24 cellular contexts compared by ENCODE assay signal in the genomic region with DNA sequence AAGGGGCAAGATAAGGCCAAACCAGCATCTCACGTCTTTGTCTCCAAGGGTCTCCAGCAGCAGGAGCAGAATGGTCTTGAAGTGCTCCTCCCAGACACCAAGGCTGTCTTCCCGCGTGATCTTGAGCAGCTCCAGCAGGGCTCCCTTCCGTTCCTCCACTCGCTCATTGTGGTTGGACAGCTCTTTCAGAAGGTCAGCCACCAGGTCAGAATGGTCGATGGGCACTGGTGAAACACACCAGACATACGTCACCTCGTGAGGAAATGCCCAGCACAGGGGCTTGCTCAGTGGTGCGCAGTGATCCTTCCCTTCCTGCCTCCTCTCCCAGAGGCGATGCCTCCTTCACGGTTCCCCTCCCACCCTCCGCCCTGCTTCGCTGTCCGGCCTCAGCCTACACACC.
"Had no signal": no experiment of that assay in that cellular context is flagged by ENCODE, and none has a peak within 500 bp of the region (broad histone marks: within the 10 kb centered on the region; RNA-seq: fewer than 3 reads in every experiment).

No MANE protein-coding gene starts in this region.

- H3K4me3 Mint-ChIP-seq: activated CD4-positive, alpha-beta T cell treated with anti-CD3 and anti-CD28 coated beads, Interleukin-2, amount 10 ng/mL, durations not matched to agents 24 days and 14 days; activated CD8-positive, alpha-beta memory T cell treated with anti-CD3 and anti-CD28 coated beads, Interleukin-2, amount 10 ng/mL, durations not matched to agents 7 days and 5 days; activated CD8-positive, alpha-beta T cell treated with anti-CD3 and anti-CD28 coated beads for 36 hours; activated naive CD8-positive, alpha-beta T cell; memory B cell; nephron; stimulated activated memory B cell treated with anti-CD40 and anti-IgM and Interleukin-4, amounts not matched to agents 10 μg/mL and 1 μg/mL and 100 μg/mL, for 72 hours had no signal

- H3K4me1 Mint-ChIP-seq: memory B cell, nephron had no signal

- H3K27me3 ChIP-seq: adrenal gland, ascending aorta, brain microvascular endothelial cell, heart right ventricle, neutrophil, pancreas, right atrium auricular region, vagina had no signal

- H3K27ac ChIP-seq: brain microvascular endothelial cell, neutrophil, pancreas, vagina had no signal

- ATAC-seq: activated CD4-positive, CD25-positive, alpha-beta regulatory T cell treated with anti-CD3 and anti-CD28 coated beads, Interleukin-2, amount 50 U/mL, for 24 hours; activated CD8-positive, alpha-beta memory T cell treated with anti-CD3 and anti-CD28 coated beads, Interleukin-2, amount 10 ng/mL, durations not matched to agents 7 days and 5 days; activated CD8-positive, alpha-beta T cell treated with anti-CD3 and anti-CD28 coated beads for 36 hours; esophagus mucosa; heart right ventricle; left cardiac atrium; pancreas; psoas muscle; stimulated activated memory B cell treated with anti-CD40 and anti-IgM and Interleukin-4, amounts not matched to agents 10 μg/mL and 1 μg/mL and 100 μg/mL, for 72 hours had no signal

- H3K27ac Mint-ChIP-seq: activated CD4-positive, alpha-beta T cell treated with anti-CD3 and anti-CD28 coated beads, Interleukin-2, amount 10 ng/mL, durations not matched to agents 24 days and 14 days; activated CD8-positive, alpha-beta memory T cell treated with anti-CD3 and anti-CD28 coated beads, Interleukin-2, amount 10 ng/mL, durations not matched to agents 7 days and 5 days; activated CD8-positive, alpha-beta T cell treated with anti-CD3 and anti-CD28 coated beads for 36 hours; memory B cell; nephron; stimulated activated memory B cell treated with anti-CD40 and anti-IgM and Interleukin-4, amounts not matched to agents 10 μg/mL and 1 μg/mL and 100 μg/mL, for 72 hours had no signal

- DNase-seq: activated CD4-positive, alpha-beta T cell treated with anti-CD3 and anti-CD28 coated beads, Interleukin-2, amount 10 ng/mL, durations not matched to agents 24 days and 14 days; activated CD8-positive, alpha-beta memory T cell treated with anti-CD3 and anti-CD28 coated beads, Interleukin-2, amount 10 ng/mL, durations not matched to agents 7 days and 5 days; activated CD8-positive, alpha-beta T cell treated with anti-CD3 and anti-CD28 coated beads for 36 hours; activated T-cell treated with anti-CD3 and anti-CD28 coated beads for 4 hours; brain microvascular endothelial cell; caudate nucleus; dermis blood vessel endothelial cell; effector CD8-positive, alpha-beta T cell; heart right ventricle; islet precursor cell; left cardiac atrium; pancreas; psoas muscle had no signal

- H3K27me3 Mint-ChIP-seq: activated CD4-positive, alpha-beta T cell treated with anti-CD3 and anti-CD28 coated beads, Interleukin-2, amount 10 ng/mL, durations not matched to agents 24 days and 14 days; activated CD8-positive, alpha-beta memory T cell treated with anti-CD3 and anti-CD28 coated beads, Interleukin-2, amount 10 ng/mL, durations not matched to agents 7 days and 5 days; activated CD8-positive, alpha-beta T cell treated with anti-CD3 and anti-CD28 coated beads for 36 hours; activated naive CD8-positive, alpha-beta T cell; memory B cell; stimulated activated memory B cell treated with anti-CD40 and anti-IgM and Interleukin-4, amounts not matched to agents 10 μg/mL and 1 μg/mL and 100 μg/mL, for 72 hours had no signal

- H3K9me3 ChIP-seq: adrenal gland, ascending aorta, heart right ventricle, neutrophil, pancreas, psoas muscle, right atrium auricular region, vagina had no signal

- H3K9me3 Mint-ChIP-seq: activated CD4-positive, alpha-beta T cell treated with anti-CD3 and anti-CD28 coated beads, Interleukin-2, amount 10 ng/mL, durations not matched to agents 24 days and 14 days; activated CD8-positive, alpha-beta T cell treated with anti-CD3 and anti-CD28 coated beads for 36 hours; memory B cell; nephron; stimulated activated memory B cell treated with anti-CD40 and anti-IgM and Interleukin-4, amounts not matched to agents 10 μg/mL and 1 μg/mL and 100 μg/mL, for 72 hours had no signal

- H3K4me3 ChIP-seq: adrenal gland, ascending aorta, heart right ventricle, pancreas, psoas muscle, right atrium auricular region, vagina had no signal
